ENCODE assay signal across 1 cellular context in the genomic region with DNA sequence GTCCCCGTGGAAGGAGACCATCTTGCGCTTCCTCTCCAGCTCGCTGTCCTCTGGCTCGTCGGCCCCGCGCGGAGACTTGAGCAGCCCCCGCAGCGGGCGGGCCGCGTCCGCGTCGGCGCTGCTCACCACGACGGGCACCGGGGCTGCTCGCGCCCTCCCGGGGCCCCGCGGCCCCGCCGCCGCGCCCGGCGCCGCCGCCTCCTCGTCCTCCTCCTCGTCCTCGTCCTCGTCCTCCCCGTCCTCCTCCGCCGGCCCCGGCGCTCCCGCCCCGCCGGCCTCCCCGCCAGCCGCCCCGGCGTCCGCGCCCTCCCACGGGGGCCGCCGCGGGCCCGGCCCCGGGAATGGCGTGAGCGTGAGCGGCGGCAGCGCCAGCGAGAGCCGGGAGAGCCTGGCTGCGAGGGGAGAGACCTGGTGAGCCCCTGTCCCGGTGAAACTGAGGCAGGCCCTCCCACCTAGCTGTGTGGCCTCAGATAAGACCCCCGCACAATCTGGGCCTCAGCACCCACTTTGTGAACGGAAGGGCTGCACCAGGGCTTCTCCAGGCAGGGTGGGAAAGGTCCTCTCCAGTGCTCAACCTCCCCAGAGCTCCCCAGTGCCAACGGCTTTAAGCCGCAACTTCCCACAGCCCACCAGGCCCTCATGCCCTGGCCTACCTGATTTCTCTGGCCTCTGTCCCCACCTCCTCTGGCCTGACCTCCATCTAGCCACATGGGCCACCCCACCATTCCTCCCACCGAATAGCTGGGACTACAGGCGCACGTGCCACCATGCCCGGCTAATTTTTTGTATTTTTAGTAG.
TF ChIP-seq lines count a peak whose summit lies in the region.

No MANE protein-coding gene starts in this region.

TF ChIP-seq in endothelial cell of umbilical vein, 7 proteins besides CTCF, POLR2A, EP300 and RAD21:
- TF ChIP-seq EZH2 (IDR thresholded peaks at IDR 0.05; ENCODE audit: borderline replicate concordance, low read depth, low read length, severe bottlenecking) (no peak), JUN (IDR thresholded peaks at IDR 0.05; ENCODE audit: borderline replicate concordance, insufficient read depth, insufficient read length, low read depth) (no peak)
